In the genomic region with DNA sequence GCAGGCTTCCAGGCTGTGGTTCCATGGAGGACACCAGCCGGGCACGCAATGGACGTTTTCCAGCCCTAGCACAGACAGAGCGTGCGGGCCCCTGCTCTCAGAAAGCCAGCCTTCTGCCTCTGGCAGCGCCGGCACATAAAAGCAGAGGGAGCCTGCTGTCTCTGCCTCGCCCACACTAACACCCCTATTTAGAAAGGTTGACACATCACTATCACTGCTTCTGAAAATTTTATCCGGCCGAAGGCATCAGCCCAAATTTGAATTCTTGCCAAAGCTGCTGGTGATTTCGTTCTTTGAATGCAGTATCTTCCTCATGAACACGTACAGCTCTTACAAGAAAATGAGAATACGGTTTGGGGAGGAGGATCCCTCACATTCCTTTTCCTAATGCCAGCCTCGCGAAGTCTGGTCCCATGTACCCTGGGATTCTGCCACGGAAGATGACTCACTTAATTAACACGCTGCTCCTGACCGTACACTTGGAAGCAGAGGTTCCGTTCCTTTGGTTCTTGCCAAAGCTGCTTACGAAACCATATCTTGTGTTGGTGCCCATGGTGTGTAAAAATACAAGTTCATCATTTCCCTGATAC, we compare ENCODE assay signal across 1 cellular context.
TF ChIP-seq lines count a peak whose summit lies in the region.

No MANE protein-coding gene starts in this region.

TF ChIP-seq in neural cell, 6 proteins besides CTCF, POLR2A, EP300 and RAD21 (continued from another document):
- TF ChIP-seq, protein P1, sequence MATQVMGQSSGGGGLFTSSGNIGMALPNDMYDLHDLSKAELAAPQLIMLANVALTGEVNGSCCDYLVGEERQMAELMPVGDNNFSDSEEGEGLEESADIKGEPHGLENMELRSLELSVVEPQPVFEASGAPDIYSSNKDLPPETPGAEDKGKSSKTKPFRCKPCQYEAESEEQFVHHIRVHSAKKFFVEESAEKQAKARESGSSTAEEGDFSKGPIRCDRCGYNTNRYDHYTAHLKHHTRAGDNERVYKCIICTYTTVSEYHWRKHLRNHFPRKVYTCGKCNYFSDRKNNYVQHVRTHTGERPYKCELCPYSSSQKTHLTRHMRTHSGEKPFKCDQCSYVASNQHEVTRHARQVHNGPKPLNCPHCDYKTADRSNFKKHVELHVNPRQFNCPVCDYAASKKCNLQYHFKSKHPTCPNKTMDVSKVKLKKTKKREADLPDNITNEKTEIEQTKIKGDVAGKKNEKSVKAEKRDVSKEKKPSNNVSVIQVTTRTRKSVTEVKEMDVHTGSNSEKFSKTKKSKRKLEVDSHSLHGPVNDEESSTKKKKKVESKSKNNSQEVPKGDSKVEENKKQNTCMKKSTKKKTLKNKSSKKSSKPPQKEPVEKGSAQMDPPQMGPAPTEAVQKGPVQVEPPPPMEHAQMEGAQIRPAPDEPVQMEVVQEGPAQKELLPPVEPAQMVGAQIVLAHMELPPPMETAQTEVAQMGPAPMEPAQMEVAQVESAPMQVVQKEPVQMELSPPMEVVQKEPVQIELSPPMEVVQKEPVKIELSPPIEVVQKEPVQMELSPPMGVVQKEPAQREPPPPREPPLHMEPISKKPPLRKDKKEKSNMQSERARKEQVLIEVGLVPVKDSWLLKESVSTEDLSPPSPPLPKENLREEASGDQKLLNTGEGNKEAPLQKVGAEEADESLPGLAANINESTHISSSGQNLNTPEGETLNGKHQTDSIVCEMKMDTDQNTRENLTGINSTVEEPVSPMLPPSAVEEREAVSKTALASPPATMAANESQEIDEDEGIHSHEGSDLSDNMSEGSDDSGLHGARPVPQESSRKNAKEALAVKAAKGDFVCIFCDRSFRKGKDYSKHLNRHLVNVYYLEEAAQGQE (IDR thresholded peaks at IDR 0.05; ENCODE audit: borderline replicate concordance): no peak
- TF ChIP-seq TAF1 (IDR thresholded peaks at IDR 0.05; ENCODE audit: low read depth) (no peak), MXI1 (conservative IDR thresholded peaks at IDR 0.05; ENCODE audit: poor library complexity, severe bottlenecking) (no peak)
